2 cellular contexts compared by ENCODE assay signal in genomic region chr13:99893567-99893966, GRCh38.
TF ChIP-seq lines count a peak whose summit lies in the region.

No MANE protein-coding gene starts in this region.

TF ChIP-seq in SK-N-SH treated with all-trans-retinoic acid at 6 μM for 48 hours, 23 proteins besides CTCF, POLR2A, EP300 and RAD21 (continued from another document):
- no peak for TF ChIP-seq TCF4 (CRISPR knock-in tag; IDR thresholded peaks at IDR 0.05; ENCODE audit: borderline replicate concordance)
- no peak for TF ChIP-seq ISL1 (CRISPR knock-in tag; IDR thresholded peaks at IDR 0.05)

TF ChIP-seq in SK-N-SH, 30 proteins besides CTCF, POLR2A, EP300 and RAD21 (continued from another document):
- TF ChIP-seq USF1 (IDR thresholded peaks at IDR 0.05; ENCODE audit: borderline replicate concordance, low read depth): no peak
